Comparison of ENCODE assay signal across 1 cellular context in the genomic region with DNA sequence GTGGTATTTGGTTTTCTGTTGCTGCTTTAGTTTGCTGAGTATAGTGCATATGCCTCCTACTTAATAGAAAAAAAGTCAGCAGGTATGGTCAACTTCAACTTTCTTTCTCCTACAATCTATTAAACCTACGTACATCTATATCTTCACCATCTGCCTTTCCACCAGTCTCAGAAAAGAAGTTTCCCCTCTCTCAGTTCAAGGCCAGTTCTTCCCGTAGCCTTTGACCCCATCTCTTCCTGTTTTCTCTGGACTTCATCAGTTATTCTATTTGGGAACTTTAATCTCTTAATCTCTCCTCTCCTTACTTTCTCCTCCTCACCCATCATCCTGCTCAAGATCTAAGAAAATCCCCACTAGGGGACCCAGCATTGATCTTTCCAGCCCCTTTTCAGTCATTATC.
TF ChIP-seq lines count a peak whose summit lies in the region.

No MANE protein-coding gene starts in this region.

TF ChIP-seq in liver, 16 proteins besides CTCF, POLR2A, EP300 and RAD21:
- TF ChIP-seq NR2F2 (IDR thresholded peaks at IDR 0.05) (peak; percentile 68), EGR1 (IDR thresholded peaks at IDR 0.05; ENCODE audit: low read depth in 2 of 2) (no peak)
